ENCODE assay signal across 17 cellular contexts in the genomic region with DNA sequence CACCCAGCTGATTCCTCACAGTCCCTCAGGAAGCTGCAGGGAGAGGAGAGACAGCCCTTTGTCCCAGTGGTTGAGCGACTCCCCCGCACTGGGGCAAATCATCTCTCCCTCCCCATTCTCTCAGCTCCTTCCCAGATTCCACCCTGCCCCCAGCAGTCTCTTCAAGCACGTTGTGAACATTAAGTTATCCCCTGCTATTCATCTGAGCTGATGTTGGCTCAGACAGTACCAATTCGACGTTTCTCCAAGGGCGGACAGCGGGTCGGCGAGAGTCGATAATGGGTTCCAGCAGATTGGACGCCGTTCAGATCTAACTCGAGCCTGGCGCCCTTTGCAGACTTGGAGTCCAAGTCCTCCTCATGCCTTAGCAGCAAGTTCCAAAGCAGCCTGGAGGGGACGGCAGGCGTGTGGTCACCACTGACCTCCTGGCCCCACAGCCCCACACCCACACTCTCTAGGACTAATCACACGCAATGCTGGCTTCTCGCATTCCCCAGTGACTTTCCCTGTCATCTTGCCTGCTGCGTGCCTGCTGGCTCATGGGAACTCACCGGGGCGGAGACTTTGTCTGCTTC.
DNase-seq lines count a peak whose midpoint lies in the region; TF ChIP-seq lines count a peak whose summit lies in the region.
"Had no signal": no experiment of that assay in that cellular context is flagged by ENCODE, and none has a peak within 500 bp of the region (broad histone marks: within the 10 kb centered on the region; RNA-seq: fewer than 3 reads in every experiment).

No MANE protein-coding gene starts in this region.

- H3K4me3 ChIP-seq in cardiac fibroblast (replicated peaks in 1 of 2; ENCODE audit: low read depth in 2 of 2, low read length in 2 of 2) (peak overlapping the region in 1 of 2 donors; percentile 8), subcutaneous abdominal adipose tissue (ENCODE audit: low read depth in 1 of 5, low read length in 5 of 5) (peak overlapping the region in 4 of 5 donors; percentile 6 to 36 (median 28)), smooth muscle cell (no peak overlapping the region)
- H3K4me3 ChIP-seq: ovary, Peyer's patch had no signal

- H4K20me1 ChIP-seq in smooth muscle cell (ENCODE audit: low read depth): peaks cover 6% of the 10 kb centered on the region

- H3K27me3 ChIP-seq in subcutaneous abdominal adipose tissue (ENCODE audit: control insufficient read depth in 5 of 5, insufficient read depth in 4 of 5, low read length in 5 of 5) (no peaks in the 10 kb centered on the region), smooth muscle cell (ENCODE audit: low read depth) (no peaks in the 10 kb centered on the region)
- H3K27me3 ChIP-seq: ovary, Peyer's patch had no signal

- H3K4me2 ChIP-seq in smooth muscle cell: no peak overlapping the region

- H3K36me3 ChIP-seq in subcutaneous abdominal adipose tissue (ENCODE audit: control insufficient read depth in 5 of 5, insufficient read depth in 5 of 5, low read length in 5 of 5) (no peaks in the 10 kb centered on the region), smooth muscle cell (ENCODE audit: low read depth) (no peaks in the 10 kb centered on the region)
- H3K36me3 ChIP-seq: ovary, Peyer's patch had no signal

- DNase-seq in GM04503 (ENCODE audit: low read depth): peak; percentile 85
- peak; percentile 78 to 80 for DNase-seq in cardiac fibroblast (ENCODE audit: low read depth in 2 of 2)
- DNase-seq in hepatic stellate cell (ENCODE audit: low spot score): peak; percentile 79
- no peak for DNase-seq in NCI-H524 treated with DMSO at 0.1 percent for 48 hours (lab: John Stamatoyannopoulos, UW)
- no peak for DNase-seq in smooth muscle cell (lab: John Stamatoyannopoulos, UW; ENCODE audit: unreplicated experiment)
- no peak for DNase-seq in GM10266 (ENCODE audit: extremely low spot score)
- no peak for DNase-seq in C1 segment of cervical spinal cord (lab: John Stamatoyannopoulos, UW)
- DNase-seq: activated CD4-positive, alpha-beta T cell treated with anti-CD3 and anti-CD28 coated beads for 1 hour; activated T-cell treated with anti-CD3 and anti-CD28 coated beads, Interleukin-2, amount 50 U/mL, for 24 hours; CD4-positive, CD25-positive, alpha-beta regulatory T cell; GF-D8; NCI-H1048; NCI-H526 treated with DMSO at 0.1 percent for 48 hours; Peyer's patch; stimulated activated CD4-positive, alpha-beta T cell treated with anti-CD3 and anti-CD28 coated beads, Interleukin-1b, Interleukin-23, amount 100 ng/mL, for 48 hours had no signal

- H3K79me2 ChIP-seq in smooth muscle cell (ENCODE audit: low read depth): no peaks in the 10 kb centered on the region

- H3K27ac ChIP-seq in subcutaneous abdominal adipose tissue (ENCODE audit: low read depth, low read length): no peak overlapping the region
- no peak overlapping the region for H3K27ac ChIP-seq in smooth muscle cell (ENCODE audit: low read depth)
- H3K27ac ChIP-seq: ovary, Peyer's patch had no signal

- no peak overlapping the region for H2AFZ ChIP-seq in smooth muscle cell (ENCODE audit: low read depth)

- WGBS in smooth muscle cell (ENCODE audit: low lambda C conversion rate): 90% methylated on average over 21 of the region's 21 CpGs

- H3K4me1 ChIP-seq in subcutaneous abdominal adipose tissue (ENCODE audit: control insufficient read depth in 5 of 5, insufficient read depth in 5 of 5, low read length in 5 of 5) (peaks cover 9 to 16% (median 13%) of the 10 kb centered on the region in 5 donors), smooth muscle cell (ENCODE audit: low read depth) (no peaks in the 10 kb centered on the region)

- H3K9ac ChIP-seq in subcutaneous abdominal adipose tissue (ENCODE audit: low read length in 5 of 5) (no peak overlapping the region), smooth muscle cell (ENCODE audit: low read depth) (no peak overlapping the region)

- H3K9me3 ChIP-seq in subcutaneous abdominal adipose tissue (ENCODE audit: control insufficient read depth in 5 of 5, low read length in 5 of 5) (no peaks in the 10 kb centered on the region), smooth muscle cell (replicated peaks; ENCODE audit: low read depth) (no peaks in the 10 kb centered on the region)
- H3K9me3 ChIP-seq: ovary, Peyer's patch had no signal

- no peak for TF ChIP-seq CTCF in cardiac fibroblast (IDR thresholded peaks at IDR 0.05; ENCODE audit: low read depth, low read length)
- TF ChIP-seq CTCF in smooth muscle cell (IDR thresholded peaks at IDR 0.05; ENCODE audit: borderline replicate concordance, insufficient read depth, poor library complexity, severe bottlenecking): no peak
- TF ChIP-seq CTCF in GM10266 (IDR thresholded peaks at IDR 0.05; ENCODE audit: control insufficient read depth, insufficient read depth, low read depth, missing control alignments): no peak

- H3F3A ChIP-seq in smooth muscle cell (ENCODE audit: low read depth): no peaks in the 10 kb centered on the region

Comparison
In these comparisons a context has a peak if more than half of its experiments do, and no peak if none do; other contexts are left out.
1. DNase-seq: peak in GM04503 (single experiment), cardiac fibroblast (2 of 2) and hepatic stellate cell (single experiment); none in NCI-H524 treated with DMSO at 0.1 percent for 48 hours (single experiment), smooth muscle cell (single experiment), GM10266 (single experiment) and C1 segment of cervical spinal cord (0 of 14).